Comparison of ENCODE assay signal across 8 cellular contexts in the genomic region with DNA sequence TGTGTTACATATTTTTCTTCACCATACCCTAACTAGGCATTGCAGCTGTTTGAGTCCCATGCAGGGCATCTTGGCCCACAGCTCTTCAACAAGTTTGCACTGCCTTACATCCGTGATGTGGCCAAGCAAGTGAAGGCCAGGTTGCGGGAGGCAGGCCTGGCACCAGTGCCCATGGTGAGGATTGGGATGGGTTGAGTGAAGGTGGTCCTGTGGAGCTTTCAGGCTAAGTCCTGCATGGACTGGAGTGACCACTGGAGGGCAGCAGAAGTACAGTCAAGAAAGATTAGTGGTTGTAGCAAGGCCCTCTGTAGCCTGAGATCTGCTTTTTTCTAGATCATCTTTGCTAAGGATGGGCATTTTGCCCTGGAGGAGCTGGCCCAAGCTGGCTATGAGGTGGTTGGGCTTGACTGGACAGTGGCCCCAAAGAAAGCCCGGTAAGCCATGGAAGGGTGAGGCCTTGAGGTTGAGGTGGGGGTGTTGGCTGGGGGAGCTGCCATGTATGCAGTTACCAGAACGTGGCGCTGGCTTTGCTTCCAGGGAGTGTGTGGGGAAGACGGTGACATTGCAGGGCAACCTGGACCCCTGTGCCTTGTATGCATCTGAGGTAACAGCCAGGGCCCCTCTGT. TPM values are rescaled to one million over a fixed set of nuclear protein-coding genes. Genes with fewer than 3 reads are reported as not detected.
DNase-seq lines count a peak whose midpoint lies in the region; ATAC-seq lines count a peak whose summit lies in the region.

No MANE protein-coding gene starts in this region.

- ATAC-seq in left lobe of liver: no peak
- no peak for ATAC-seq in GM21786 (IDR thresholded peaks at IDR 0.05; ENCODE audit: unreplicated experiment)

- peak; percentile 70 for DNase-seq in ACHN
- peak; percentile 38 for DNase-seq in GOT3 (lab: John Stamatoyannopoulos, UW)
- DNase-seq in NCI-H446 (lab: John Stamatoyannopoulos, UW): peak; percentile 78 to 87
- peak; percentile 65 for DNase-seq in activated CD4-positive, alpha-beta T cell treated with anti-CD3 and anti-CD28 coated beads for 1 hour
- peak; percentile 93 for DNase-seq in cerebellar cortex (ENCODE audit: low spot score)
- peak; percentile 69 for DNase-seq in left lobe of liver (ENCODE audit: low spot score)
- peak; percentile 75 for DNase-seq in stimulated activated CD4-positive, alpha-beta T cell treated with anti-CD3 and anti-CD28 coated beads, Interleukin-4, amount 100 ng/mL, for 1 hour

- in situ Hi-C loops in ACHN (cut with HindIII; ENCODE audit: low pct_ligation_motif_present, low pct_unique_long_range_greater_than_20kb, low sequenced_read_pairs): no loop called here

RNA-seq across cellular contexts. Expression of gene UROD, which starts 2.5 kb away (rescaled TPM):
- total RNA-seq in left lobe of liver: 76.5 TPM

RNA-seq across cellular contexts. Expression of gene HECTD3, which starts 3.4 kb away (rescaled TPM):
- 33.9 TPM for total RNA-seq in left lobe of liver

RNA-seq across cellular contexts. Expression of gene EIF2B3, which starts 28.1 kb away (rescaled TPM):
- 15.3 TPM for total RNA-seq in left lobe of liver

Comparison
In these comparisons a context has a peak if more than half of its experiments do, and no peak if none do; other contexts are left out.
1. DNase-seq: peak in every context shown above with its lines; median percentile 93 in cerebellar cortex; 82 in NCI-H446; 75 in stimulated activated CD4-positive, alpha-beta T cell treated with anti-CD3 and anti-CD28 coated beads, Interleukin-4, amount 100 ng/mL, for 1 hour; 70 in ACHN; 69 in left lobe of liver; 65 in activated CD4-positive, alpha-beta T cell treated with anti-CD3 and anti-CD28 coated beads for 1 hour; 38 in GOT3.